In genomic region chr16:57036945-57037344, GRCh38 we compare ENCODE assay signal across 18 cellular contexts. TPM values are rescaled to one million over a fixed set of nuclear protein-coding genes. Genes with fewer than 3 reads are reported as not detected.
DNase-seq lines count a peak whose midpoint lies in the region; ATAC-seq and TF ChIP-seq lines count a peak whose summit lies in the region.
"Had no signal": no experiment of that assay in that cellular context is flagged by ENCODE, and none has a peak within 500 bp of the region (broad histone marks: within the 10 kb centered on the region; RNA-seq: fewer than 3 reads in every experiment).

No MANE protein-coding gene starts in this region.

- H3K9me3 Mint-ChIP-seq in activated T-cell treated with anti-CD3 and anti-CD28 coated beads, Interleukin-2, amount 50 U/mL, for 24 hours: no peaks in the 10 kb centered on the region
- no peaks in the 10 kb centered on the region for H3K9me3 Mint-ChIP-seq in central memory CD8-positive, alpha-beta T cell
- H3K9me3 Mint-ChIP-seq in stimulated activated memory B cell treated with anti-CD40 and anti-IgM and Interleukin-4, amounts not matched to agents 10 μg/mL and 1 μg/mL and 100 μg/mL, for 72 hours: no peaks in the 10 kb centered on the region

- H3K27ac ChIP-seq in OCI-LY7 (ENCODE audit: low read depth, low read length, poor library complexity, severe bottlenecking): peak overlapping the region; percentile 98
- H3K27ac ChIP-seq: parathyroid adenoma had no signal

- H3K4me3 Mint-ChIP-seq in activated T-cell treated with anti-CD3 and anti-CD28 coated beads, Interleukin-2, amount 50 U/mL, for 24 hours: no peak overlapping the region
- H3K4me3 Mint-ChIP-seq in central memory CD8-positive, alpha-beta T cell: peak overlapping the region; percentile 50
- no peak overlapping the region for H3K4me3 Mint-ChIP-seq in stimulated activated memory B cell treated with anti-CD40 and anti-IgM and Interleukin-4, amounts not matched to agents 10 μg/mL and 1 μg/mL and 100 μg/mL, for 72 hours
- H3K4me3 Mint-ChIP-seq: H9 had no signal

- POLR2A ChIA-PET in OCI-LY7 (lab: Charles Lee): interaction anchor here (6.6 kb wide), 1 partner anchor 27 kb away, joined by 76 read pairs; no protein-coding TSS in a partner anchor

- peaks cover 90% of the 10 kb centered on the region for H3K36me3 Mint-ChIP-seq in activated T-cell treated with anti-CD3 and anti-CD28 coated beads, Interleukin-2, amount 50 U/mL, for 24 hours (ENCODE audit: low read depth)
- H3K36me3 Mint-ChIP-seq in central memory CD8-positive, alpha-beta T cell (ENCODE audit: insufficient read depth): peaks cover 58% of the 10 kb centered on the region
- peaks cover 82% of the 10 kb centered on the region for H3K36me3 Mint-ChIP-seq in stimulated activated memory B cell treated with anti-CD40 and anti-IgM and Interleukin-4, amounts not matched to agents 10 μg/mL and 1 μg/mL and 100 μg/mL, for 72 hours

- TF ChIP-seq CTCF in OCI-LY7 (conservative IDR thresholded peaks at IDR 0.05; ENCODE audit: low read length): no peak

- no peaks in the 10 kb centered on the region; the same call in 1 of the 2 replicates for H3K79me2 ChIP-seq in OCI-LY7 (ENCODE audit: insufficient read depth, low read depth, low read length)
- H3K79me2 ChIP-seq: parathyroid adenoma had no signal

- H3K4me1 ChIP-seq in OCI-LY7 (ENCODE audit: insufficient read depth, low read length, poor library complexity, severe bottlenecking): peaks cover 81% of the 10 kb centered on the region
- H3K4me1 ChIP-seq: parathyroid adenoma had no signal

- no peaks in the 10 kb centered on the region for H4K20me1 ChIP-seq in OCI-LY7 (ENCODE audit: insufficient read depth, low read length)

- no peak for DNase-seq in activated T-cell treated with anti-CD3 and anti-CD28 coated beads, Interleukin-2, amount 50 U/mL, for 24 hours
- DNase-seq in activated T-cell treated with anti-CD3 and anti-CD28 coated beads, Interleukin-2, amount 50 U/mL, for 1 hour: no peak
- DNase-seq in OCI-LY7 (ENCODE audit: low spot score) (no peak), NCI-H526 treated with DMSO at 0.1 percent for 48 hours (lab: John Stamatoyannopoulos, UW) (no peak), NCI-H1092 treated with DMSO at 0.1 percent for 48 hours (lab: John Stamatoyannopoulos, UW) (no peak), hippocampal formation (lab: John Stamatoyannopoulos, UW) (no peak)
- DNase-seq in central memory CD8-positive, alpha-beta T cell (ENCODE audit: low spot score in 2 of 2): no peak
- DNase-seq: activated CD4-positive, alpha-beta T cell treated with anti-CD3 and anti-CD28 coated beads for 48 hours; activated effector memory CD4-positive, alpha-beta T cell treated with anti-CD3 and anti-CD28 coated beads, Interleukin-2, amount 50 U/mL, for 16 hours; effector CD4-positive, alpha-beta T cell; H9; heart right ventricle; mucosa of descending colon; MV-4-11; stimulated activated naive CD4-positive, alpha-beta T cell had no signal

- H3K9me2 ChIP-seq in OCI-LY7 (ENCODE audit: insufficient read depth, low read length): no peaks in the 10 kb centered on the region

- no peak overlapping the region for H3K4me3 ChIP-seq in OCI-LY7 (ENCODE audit: low read depth, low read length, poor library complexity, severe bottlenecking)
- H3K4me3 ChIP-seq: heart right ventricle, mucosa of descending colon, skin epidermis had no signal

- no peaks in the 10 kb centered on the region for H3K27me3 Mint-ChIP-seq in activated T-cell treated with anti-CD3 and anti-CD28 coated beads, Interleukin-2, amount 50 U/mL, for 24 hours
- no peaks in the 10 kb centered on the region for H3K27me3 Mint-ChIP-seq in central memory CD8-positive, alpha-beta T cell
- H3K27me3 Mint-ChIP-seq in stimulated activated memory B cell treated with anti-CD40 and anti-IgM and Interleukin-4, amounts not matched to agents 10 μg/mL and 1 μg/mL and 100 μg/mL, for 72 hours: no peaks in the 10 kb centered on the region

- intact Hi-C loops in OCI-LY7 (cut with micrococcal nuclease; ENCODE audit: unreplicated experiment): no loop called here

- CTCF ChIA-PET in OCI-LY7 (lab: Charles Lee; ENCODE audit: unreplicated experiment): no interaction called here

- H3K36me3 ChIP-seq in OCI-LY7 (ENCODE audit: insufficient read depth, low read length): peaks cover 68% of the 10 kb centered on the region

- H3K4me2 ChIP-seq in OCI-LY7 (ENCODE audit: low read length): peak overlapping the region; percentile 90; the same call in 1 of the 2 replicates

- BruUV-seq in OCI-LY7 (replicated peaks; lab: Mats Ljungman, UMichigan): no TSS peak

- H2AFZ ChIP-seq in OCI-LY7 (ENCODE audit: low read length): no peak overlapping the region
- H2AFZ ChIP-seq: parathyroid adenoma had no signal

- no peaks in the 10 kb centered on the region for H3K9me3 ChIP-seq in OCI-LY7 (ENCODE audit: low read length)
- H3K9me3 ChIP-seq: heart right ventricle, mucosa of descending colon had no signal

- peaks cover 90% of the 10 kb centered on the region for H3K4me1 Mint-ChIP-seq in activated T-cell treated with anti-CD3 and anti-CD28 coated beads, Interleukin-2, amount 50 U/mL, for 24 hours (ENCODE audit: low read depth)
- peaks cover 87% of the 10 kb centered on the region for H3K4me1 Mint-ChIP-seq in central memory CD8-positive, alpha-beta T cell
- peaks cover 79% of the 10 kb centered on the region for H3K4me1 Mint-ChIP-seq in stimulated activated memory B cell treated with anti-CD40 and anti-IgM and Interleukin-4, amounts not matched to agents 10 μg/mL and 1 μg/mL and 100 μg/mL, for 72 hours

- peak overlapping the region; percentile 96 for H3K27ac Mint-ChIP-seq in activated T-cell treated with anti-CD3 and anti-CD28 coated beads, Interleukin-2, amount 50 U/mL, for 24 hours
- peak overlapping the region; percentile 64 for H3K27ac Mint-ChIP-seq in central memory CD8-positive, alpha-beta T cell (ENCODE audit: low read depth)
- peak overlapping the region; percentile 97 for H3K27ac Mint-ChIP-seq in stimulated activated memory B cell treated with anti-CD40 and anti-IgM and Interleukin-4, amounts not matched to agents 10 μg/mL and 1 μg/mL and 100 μg/mL, for 72 hours
- H3K27ac Mint-ChIP-seq: H9 had no signal

- ATAC-seq in central memory CD8-positive, alpha-beta T cell (replicated peaks; ENCODE audit: extremely low read depth, poor library complexity, severe bottlenecking): no peak
- no peak for ATAC-seq in stimulated activated memory B cell treated with anti-CD40 and anti-IgM and Interleukin-4, amounts not matched to agents 10 μg/mL and 1 μg/mL and 100 μg/mL, for 72 hours
- ATAC-seq: heart right ventricle, mucosa of descending colon had no signal

RNA-seq across cellular contexts. Expression of gene NLRC5, which starts 47.6 kb away (rescaled TPM):
- 156 and 199 TPM in 2 replicates for total RNA-seq in OCI-LY7 (2014; rRNA removed; shearing (Covaris generic))
- total RNA-seq in OCI-LY7 (2022): 305 and 310 TPM in 2 replicates

RNA-seq across cellular contexts. Expression of gene CPNE2, which starts 55.4 kb away (rescaled TPM):
- 44.7 and 44.8 TPM in 2 replicates for total RNA-seq in OCI-LY7 (2014; rRNA removed; shearing (Covaris generic))
- total RNA-seq in OCI-LY7 (2022): 14.4 and 25.7 TPM in 2 replicates
